18 cellular contexts compared by ENCODE assay signal in the genomic region with DNA sequence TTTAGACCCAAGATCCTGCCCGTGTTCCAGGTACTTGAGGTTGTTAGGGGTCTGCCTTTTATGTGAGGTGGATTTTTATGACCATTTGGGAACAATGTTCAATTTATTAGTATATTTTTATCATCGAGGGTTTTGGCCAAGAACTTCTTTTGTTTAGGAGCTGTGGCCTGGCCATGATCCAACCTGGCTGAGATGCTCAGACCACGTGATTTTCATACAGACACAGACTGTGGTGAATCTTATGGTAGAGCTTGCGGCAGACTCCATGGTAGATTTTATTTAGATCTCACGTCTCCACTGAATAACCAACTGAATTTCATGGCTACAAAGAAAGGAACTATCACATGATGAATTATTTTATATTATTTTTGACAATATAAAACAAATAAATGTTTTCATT.
DNase-seq lines count a peak whose midpoint lies in the region; ATAC-seq lines count a peak whose summit lies in the region.
"Had no signal": no experiment of that assay in that cellular context is flagged by ENCODE, and none has a peak within 500 bp of the region (broad histone marks: within the 10 kb centered on the region; RNA-seq: fewer than 3 reads in every experiment).

No MANE protein-coding gene starts in this region.

- peak; percentile 24 for DNase-seq in Ammon's horn (ENCODE audit: low spot score)
- DNase-seq in HCEC 1CT, result peak; percentile 8
- DNase-seq in astrocyte of the hippocampus (ENCODE audit: low read depth, low spot score), result peak; percentile 24
- DNase-seq in globus pallidus (ENCODE audit: low spot score), result peak; percentile 46
- DNase-seq in COLO668 (lab: John Stamatoyannopoulos, UW; ENCODE audit: unreplicated experiment), result no peak
- DNase-seq in NCI-H510A treated with DMSO at 0.1 percent for 48 hours (lab: John Stamatoyannopoulos, UW), result no peak
- DNase-seq in T-helper 1 cell, result no peak
- DNase-seq: activated CD4-positive, alpha-beta T cell treated with anti-CD3 and anti-CD28 coated beads, Interleukin-2, amount 10 ng/mL, durations not matched to agents 7 days and 5 days; activated naive CD4-positive, alpha-beta T cell; CD8-positive, alpha-beta memory T cell; H9; naive thymus-derived CD8-positive, alpha-beta T cell; NCI-H2029; NCI-H748 treated with DMSO at 0.1 percent for 48 hours; stimulated activated CD4-positive, alpha-beta T cell treated with anti-CD3 and anti-CD28 coated beads, Interleukin-1b, Interleukin-23, amount 100 ng/mL, for 48 hours; SW 1271 had no signal

- ATAC-seq in GM18873 (IDR thresholded peaks at IDR 0.05; ENCODE audit: low FRiP score, unreplicated experiment), result no peak
- ATAC-seq: HepG2; naive thymus-derived CD8-positive, alpha-beta T cell had no signal

Comparison
In these comparisons a context has a peak if more than half of its experiments do, and no peak if none do; other contexts are left out.
1. DNase-seq: peak in Ammon's horn (single experiment), HCEC 1CT (single experiment), astrocyte of the hippocampus (single experiment) and globus pallidus (single experiment); none in COLO668 (single experiment), NCI-H510A treated with DMSO at 0.1 percent for 48 hours (single experiment) and T-helper 1 cell (0 of 5).